ENCODE assay signal across 33 cellular contexts in the genomic region with DNA sequence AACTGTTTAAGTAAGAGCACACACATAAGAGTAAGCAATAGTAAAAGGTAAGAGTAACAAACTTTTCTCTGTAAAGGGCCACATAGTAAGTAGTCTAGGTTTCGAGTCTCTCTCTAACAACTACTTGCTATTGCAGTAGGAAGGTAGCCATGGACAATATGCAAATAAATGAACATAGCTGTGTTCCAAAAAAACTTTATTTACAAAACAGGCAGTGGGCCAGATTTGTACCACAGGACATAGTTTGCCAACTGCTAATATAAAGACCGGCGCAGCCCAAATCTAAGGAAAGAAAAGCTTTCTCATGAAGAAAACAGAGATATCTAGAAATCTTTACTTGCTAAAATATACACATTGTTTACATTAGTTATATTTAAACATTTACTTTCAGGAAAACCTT.
"Had no signal": no experiment of that assay in that cellular context is flagged by ENCODE, and none has a peak within 500 bp of the region (broad histone marks: within the 10 kb centered on the region; RNA-seq: fewer than 3 reads in every experiment).

No MANE protein-coding gene starts in this region.

- H3K9ac ChIP-seq: KMS-11 had no signal

- H3K4me2 ChIP-seq: KMS-11 had no signal

- H3K9me3 ChIP-seq: MG63 had no signal

- H3K27me3 ChIP-seq: MG63 had no signal

- DNase-seq: Karpas-422, Kasumi-1, MG63, MM.1S, MV-4-11, NCI-H1048, NCI-H1092, NCI-H1092 treated with DMSO at 0.1 percent for 48 hours, NCI-H1105, NCI-H1105 treated with DMSO at 0.1 percent for 48 hours, NCI-H1417, NCI-H1417 treated with DMSO at 0.1 percent for 48 hours, NCI-H1436, NCI-H1436 treated with DMSO at 0.1 percent for 48 hours, NCI-H1694, NCI-H1694 treated with DMSO at 0.1 percent for 48 hours, NCI-H187, NCI-H187 treated with DMSO at 0.1 percent for 48 hours, NCI-H1930, NCI-H2029, NCI-H2029 treated with DMSO at 0.1 percent for 48 hours, NCI-H2081, NCI-H2081 treated with DMSO at 0.1 percent for 48 hours, NCI-H2107, NCI-H2171, NCI-H2227 treated with DMSO at 0.1 percent for 48 hours, NCI-H226, NCI-H345, NCI-H446, NCI-H446 treated with DMSO at 0.1 percent for 48 hours, NCI-H510A, NCI-H510A treated with DMSO at 0.1 percent for 48 hours had no signal

- H3K27ac ChIP-seq: KMS-11 had no signal

- H3K4me3 ChIP-seq: MG63 had no signal

- H3K36me3 ChIP-seq: MG63 had no signal
